Comparison of ENCODE assay signal across 2 cellular contexts in the genomic region with DNA sequence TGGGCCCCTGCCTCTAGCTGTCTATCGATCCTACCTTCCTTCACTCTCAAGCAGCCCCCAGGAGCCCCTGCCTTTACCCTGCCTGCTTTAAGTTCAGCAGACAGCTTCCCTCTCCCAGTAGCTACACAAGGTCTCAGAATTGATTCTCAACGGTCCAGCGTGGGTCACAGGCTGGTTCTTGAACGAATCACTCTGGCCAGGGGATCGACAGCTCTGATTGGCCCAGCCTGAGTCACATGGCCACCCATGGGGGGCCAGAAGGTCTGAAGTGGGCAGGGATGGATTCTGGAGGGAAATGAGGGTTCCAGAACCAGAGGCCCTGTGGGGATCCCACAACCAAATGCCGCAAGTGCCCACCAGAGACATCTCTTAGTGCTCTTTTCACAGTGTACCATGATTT.
TF ChIP-seq lines count a peak whose summit lies in the region.

No MANE protein-coding gene starts in this region.

TF ChIP-seq in HCT116, 20 proteins besides CTCF, POLR2A, EP300 and RAD21:
- TF ChIP-seq CEBPB (IDR thresholded peaks at IDR 0.05; ENCODE audit: low read depth) = no peak
- no peak for TF ChIP-seq CBX3 (IDR thresholded peaks at IDR 0.05; ENCODE audit: low read depth)
- no peak for TF ChIP-seq POLR2AphosphoS5 (IDR thresholded peaks at IDR 0.05; ENCODE audit: low read depth, low read length)
- no peak for TF ChIP-seq TCF7L2 (IDR thresholded peaks at IDR 0.05; ENCODE audit: borderline replicate concordance, extremely low read depth, insufficient read depth, insufficient read length)
- TF ChIP-seq, protein P1, sequence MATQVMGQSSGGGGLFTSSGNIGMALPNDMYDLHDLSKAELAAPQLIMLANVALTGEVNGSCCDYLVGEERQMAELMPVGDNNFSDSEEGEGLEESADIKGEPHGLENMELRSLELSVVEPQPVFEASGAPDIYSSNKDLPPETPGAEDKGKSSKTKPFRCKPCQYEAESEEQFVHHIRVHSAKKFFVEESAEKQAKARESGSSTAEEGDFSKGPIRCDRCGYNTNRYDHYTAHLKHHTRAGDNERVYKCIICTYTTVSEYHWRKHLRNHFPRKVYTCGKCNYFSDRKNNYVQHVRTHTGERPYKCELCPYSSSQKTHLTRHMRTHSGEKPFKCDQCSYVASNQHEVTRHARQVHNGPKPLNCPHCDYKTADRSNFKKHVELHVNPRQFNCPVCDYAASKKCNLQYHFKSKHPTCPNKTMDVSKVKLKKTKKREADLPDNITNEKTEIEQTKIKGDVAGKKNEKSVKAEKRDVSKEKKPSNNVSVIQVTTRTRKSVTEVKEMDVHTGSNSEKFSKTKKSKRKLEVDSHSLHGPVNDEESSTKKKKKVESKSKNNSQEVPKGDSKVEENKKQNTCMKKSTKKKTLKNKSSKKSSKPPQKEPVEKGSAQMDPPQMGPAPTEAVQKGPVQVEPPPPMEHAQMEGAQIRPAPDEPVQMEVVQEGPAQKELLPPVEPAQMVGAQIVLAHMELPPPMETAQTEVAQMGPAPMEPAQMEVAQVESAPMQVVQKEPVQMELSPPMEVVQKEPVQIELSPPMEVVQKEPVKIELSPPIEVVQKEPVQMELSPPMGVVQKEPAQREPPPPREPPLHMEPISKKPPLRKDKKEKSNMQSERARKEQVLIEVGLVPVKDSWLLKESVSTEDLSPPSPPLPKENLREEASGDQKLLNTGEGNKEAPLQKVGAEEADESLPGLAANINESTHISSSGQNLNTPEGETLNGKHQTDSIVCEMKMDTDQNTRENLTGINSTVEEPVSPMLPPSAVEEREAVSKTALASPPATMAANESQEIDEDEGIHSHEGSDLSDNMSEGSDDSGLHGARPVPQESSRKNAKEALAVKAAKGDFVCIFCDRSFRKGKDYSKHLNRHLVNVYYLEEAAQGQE (IDR thresholded peaks at IDR 0.05; ENCODE audit: low read depth) = no peak

TF ChIP-seq in K562, 482 proteins besides CTCF, POLR2A, EP300 and RAD21:
- TF ChIP-seq KDM5B (IDR thresholded peaks at IDR 0.05; ENCODE audit: insufficient replicate concordance, low read depth, low read length) (no peak), XRCC5 (IDR thresholded peaks at IDR 0.05; ENCODE audit: low read depth, low read length) (no peak), ETV6 (IDR thresholded peaks at IDR 0.05; ENCODE audit: borderline replicate concordance in 1 of 2, low read depth in 2 of 2, low read length in 1 of 2) (no peak), ETV6 (CRISPR knock-in tag; IDR thresholded peaks at IDR 0.05; ENCODE audit: borderline replicate concordance) (no peak), ZFP1 (CRISPR knock-in tag; IDR thresholded peaks at IDR 0.05) (no peak), ESRRA (IDR thresholded peaks at IDR 0.05; ENCODE audit: borderline replicate concordance, low read depth) (no peak), RAD51 (IDR thresholded peaks at IDR 0.05; ENCODE audit: borderline replicate concordance, low read depth) (peak; percentile 38; the same call in 1 of the 2 replicates), RBFOX2 (IDR thresholded peaks at IDR 0.05; ENCODE audit: low read depth, low read length) (no peak), ARID2 (IDR thresholded peaks at IDR 0.05) (no peak)
- TF ChIP-seq, protein P2, sequence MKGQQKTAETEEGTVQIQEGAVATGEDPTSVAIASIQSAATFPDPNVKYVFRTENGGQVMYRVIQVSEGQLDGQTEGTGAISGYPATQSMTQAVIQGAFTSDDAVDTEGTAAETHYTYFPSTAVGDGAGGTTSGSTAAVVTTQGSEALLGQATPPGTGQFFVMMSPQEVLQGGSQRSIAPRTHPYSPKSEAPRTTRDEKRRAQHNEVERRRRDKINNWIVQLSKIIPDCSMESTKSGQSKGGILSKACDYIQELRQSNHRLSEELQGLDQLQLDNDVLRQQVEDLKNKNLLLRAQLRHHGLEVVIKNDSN (CRISPR knock-in tag; IDR thresholded peaks at IDR 0.05) = peak; percentile 72
- TF ChIP-seq, protein P3, sequence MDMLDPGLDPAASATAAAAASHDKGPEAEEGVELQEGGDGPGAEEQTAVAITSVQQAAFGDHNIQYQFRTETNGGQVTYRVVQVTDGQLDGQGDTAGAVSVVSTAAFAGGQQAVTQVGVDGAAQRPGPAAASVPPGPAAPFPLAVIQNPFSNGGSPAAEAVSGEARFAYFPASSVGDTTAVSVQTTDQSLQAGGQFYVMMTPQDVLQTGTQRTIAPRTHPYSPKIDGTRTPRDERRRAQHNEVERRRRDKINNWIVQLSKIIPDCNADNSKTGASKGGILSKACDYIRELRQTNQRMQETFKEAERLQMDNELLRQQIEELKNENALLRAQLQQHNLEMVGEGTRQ (CRISPR knock-in tag; IDR thresholded peaks at IDR 0.05) = peak; percentile 81
- TF ChIP-seq, protein P4, sequence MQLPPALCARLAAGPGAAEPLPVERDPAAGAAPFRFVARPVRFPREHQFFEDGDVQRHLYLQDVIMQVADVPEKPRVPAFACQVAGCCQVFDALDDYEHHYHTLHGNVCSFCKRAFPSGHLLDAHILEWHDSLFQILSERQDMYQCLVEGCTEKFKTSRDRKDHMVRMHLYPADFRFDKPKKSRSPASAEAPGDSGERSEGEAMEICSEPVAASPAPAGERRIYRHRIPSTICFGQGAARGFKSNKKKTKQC (CRISPR knock-in tag; IDR thresholded peaks at IDR 0.05) = no peak
- TF ChIP-seq, protein P5, sequence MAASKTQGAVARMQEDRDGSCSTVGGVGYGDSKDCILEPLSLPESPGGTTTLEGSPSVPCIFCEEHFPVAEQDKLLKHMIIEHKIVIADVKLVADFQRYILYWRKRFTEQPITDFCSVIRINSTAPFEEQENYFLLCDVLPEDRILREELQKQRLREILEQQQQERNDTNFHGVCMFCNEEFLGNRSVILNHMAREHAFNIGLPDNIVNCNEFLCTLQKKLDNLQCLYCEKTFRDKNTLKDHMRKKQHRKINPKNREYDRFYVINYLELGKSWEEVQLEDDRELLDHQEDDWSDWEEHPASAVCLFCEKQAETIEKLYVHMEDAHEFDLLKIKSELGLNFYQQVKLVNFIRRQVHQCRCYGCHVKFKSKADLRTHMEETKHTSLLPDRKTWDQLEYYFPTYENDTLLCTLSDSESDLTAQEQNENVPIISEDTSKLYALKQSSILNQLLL (CRISPR knock-in tag; IDR thresholded peaks at IDR 0.05; ENCODE audit: borderline replicate concordance) = no peak
TF ChIP-seq in K562: peak in this region for 3.
